Comparison of ENCODE assay signal across 22 cellular contexts in genomic region chr4:35247047-35247446, GRCh38.
"Had no signal": no experiment of that assay in that cellular context is flagged by ENCODE, and none has a peak within 500 bp of the region (broad histone marks: within the 10 kb centered on the region; RNA-seq: fewer than 3 reads in every experiment).

No MANE protein-coding gene starts in this region.

- DNase-seq: activated CD4-positive, alpha-beta T cell treated with anti-CD3 and anti-CD28 coated beads for 4 hours; activated CD4-positive, alpha-beta T cell treated with anti-CD3 and anti-CD28 coated beads, Interleukin-2, amount 50 U/mL, for 48 hours; activated CD4-positive, CD25-positive, alpha-beta regulatory T cell; activated CD8-positive, alpha-beta memory T cell treated with anti-CD3 and anti-CD28 coated beads, Interleukin-2, amount 50 U/mL, for 48 hours; activated effector memory CD4-positive, alpha-beta T cell treated with Interleukin-2 at 50 U/mL for 16 hours; activated naive CD4-positive, alpha-beta T cell treated with anti-CD3 and anti-CD28 coated beads, Interleukin-2, amount 50 U/mL, for 16 hours; activated naive CD8-positive, alpha-beta T cell treated with anti-CD3 and anti-CD28 coated beads, Interleukin-2, amount 50 U/mL, for 24 hours; activated T-cell treated with anti-CD3 and anti-CD28 coated beads, Interleukin-2, amount 50 U/mL, for 48 hours; effector CD4-positive, alpha-beta T cell; foreskin melanocyte; immature natural killer cell; left ventricle myocardium superior; ovary; psoas muscle; spleen; stimulated activated CD4-positive, alpha-beta T cell treated with anti-CD3 and anti-CD28 coated beads, Interleukin-4, amount 100 ng/mL, for 1 hour; stimulated activated naive CD4-positive, alpha-beta T cell; T-helper 9 cell had no signal

- H3K27me3 ChIP-seq: neutrophil, ovary, right atrium auricular region, spleen had no signal

- H3K36me3 ChIP-seq: neutrophil, ovary, right atrium auricular region, spleen, thoracic aorta had no signal

- H3K9me3 ChIP-seq: neutrophil, ovary, psoas muscle, right atrium auricular region, thoracic aorta had no signal

- H3K27ac ChIP-seq: neutrophil, ovary, psoas muscle, right atrium auricular region, spleen, thoracic aorta had no signal

- H3K4me1 ChIP-seq: psoas muscle, right atrium auricular region, spleen had no signal

- ATAC-seq: activated naive CD8-positive, alpha-beta T cell treated with anti-CD3 and anti-CD28 coated beads, Interleukin-2, amount 50 U/mL, for 24 hours; left ventricle myocardium superior; natural killer cell treated with Interleukin-12 subunit alpha and Interleukin-12 subunit beta and Interleukin-15 and Interleukin-18, amount 100 ng/mL, for 72 hours; psoas muscle had no signal

- H3K4me3 ChIP-seq: ovary, psoas muscle, right atrium auricular region, spleen, thoracic aorta had no signal
